In genomic region chr9:127117801-127118200, GRCh38 we compare ENCODE assay signal across 23 cellular contexts. TPM values are rescaled to one million over a fixed set of nuclear protein-coding genes. Genes with fewer than 3 reads are reported as not detected.
"Had no signal": no experiment of that assay in that cellular context is flagged by ENCODE, and none has a peak within 500 bp of the region (broad histone marks: within the 10 kb centered on the region; RNA-seq: fewer than 3 reads in every experiment).

No MANE protein-coding gene starts in this region.

- H3K36me3 ChIP-seq: breast epithelium, colonic mucosa, left lung, pancreas had no signal

- H3K27me3 Mint-ChIP-seq: activated T-helper 17 cell treated with anti-CD3 and anti-CD28 coated beads, Interleukin-2, amount 50 U/mL, for 72 hours had no signal

- H3K9me3 Mint-ChIP-seq: activated B cell treated with CpG ODN at 0.5 μM for 24 hours; activated CD8-positive, alpha-beta T cell treated with anti-CD3 and anti-CD28 coated beads for 36 hours; activated T-cell treated with anti-CD3 and anti-CD28 coated beads, Interleukin-2, amount 50 U/mL, for 4 hours; activated T-helper 17 cell treated with anti-CD3 and anti-CD28 coated beads, Interleukin-2, amount 50 U/mL, for 72 hours; effector memory CD8-positive, alpha-beta T cell; mesothelial cell of epicardium; naive thymus-derived CD8-positive, alpha-beta T cell; neural crest cell; T-helper 2 cell treated with Interferon-gamma antibody and Interleukin-4, amounts not matched to agents 5 μg/mL and 100 μg/mL, for 36 hours; type B pancreatic cell had no signal

- H3K27ac ChIP-seq: colonic mucosa, left lung, pancreas had no signal

- H3K9me3 ChIP-seq: breast epithelium, colonic mucosa, left lung, pancreas had no signal

- H3K36me3 Mint-ChIP-seq: mesothelial cell of epicardium had no signal

- ATAC-seq: activated CD8-positive, alpha-beta T cell treated with anti-CD3 and anti-CD28 coated beads for 36 hours; activated T-cell treated with anti-CD3 and anti-CD28 coated beads, Interleukin-2, amount 50 U/mL, for 4 hours; activated T-helper 17 cell treated with anti-CD3 and anti-CD28 coated beads, Interleukin-2, amount 50 U/mL, for 72 hours; effector memory CD8-positive, alpha-beta T cell; left lung; naive thymus-derived CD8-positive, alpha-beta T cell; pancreas; right cardiac atrium had no signal

- H3K27me3 ChIP-seq: breast epithelium, colonic mucosa, pancreas had no signal

- DNase-seq: activated B cell treated with CpG ODN at 0.5 μM for 24 hours; activated CD4-positive, alpha-beta T cell treated with anti-CD3 and anti-CD28 coated beads, Interleukin-2, amount 50 U/mL, for 1 hour; activated CD8-positive, alpha-beta T cell treated with anti-CD3 and anti-CD28 coated beads for 36 hours; activated gamma-delta T cell treated with Interleukin-2 at 50 U/mL for 16 hours; activated naive CD4-positive, alpha-beta T cell treated with anti-CD3 and anti-CD28 coated beads, Interleukin-2, amount 50 U/mL, for 16 hours; activated T-cell treated with anti-CD3 and anti-CD28 coated beads, Interleukin-2, amount 50 U/mL, for 4 hours; amniotic stem cell; colonic mucosa; effector memory CD8-positive, alpha-beta T cell; left lung; mammary epithelial cell; naive thymus-derived CD8-positive, alpha-beta T cell; pancreas; right cardiac atrium; stimulated activated CD4-positive, alpha-beta T cell treated with anti-CD3 and anti-CD28 coated beads, Interleukin-2, amount 100 ng/mL, for 48 hours; stimulated activated naive CD4-positive, alpha-beta T cell treated with Interleukin-2 at 50 U/mL for 16 hours; T-helper 1 cell had no signal

- H3K27ac Mint-ChIP-seq: activated B cell treated with CpG ODN at 0.5 μM for 24 hours; activated CD8-positive, alpha-beta T cell treated with anti-CD3 and anti-CD28 coated beads for 36 hours; activated T-helper 17 cell treated with anti-CD3 and anti-CD28 coated beads, Interleukin-2, amount 50 U/mL, for 72 hours; mesothelial cell of epicardium; T-helper 2 cell treated with Interferon-gamma antibody and Interleukin-4, amounts not matched to agents 5 μg/mL and 100 μg/mL, for 36 hours; type B pancreatic cell had no signal

- H3K4me1 ChIP-seq: breast epithelium, colonic mucosa had no signal

- H3K4me3 ChIP-seq: breast epithelium, colonic mucosa, left lung, pancreas had no signal

- H3K4me3 Mint-ChIP-seq: activated B cell treated with CpG ODN at 0.5 μM for 24 hours; activated CD8-positive, alpha-beta T cell treated with anti-CD3 and anti-CD28 coated beads for 36 hours; activated T-cell treated with anti-CD3 and anti-CD28 coated beads, Interleukin-2, amount 50 U/mL, for 4 hours; activated T-helper 17 cell treated with anti-CD3 and anti-CD28 coated beads, Interleukin-2, amount 50 U/mL, for 72 hours; effector memory CD8-positive, alpha-beta T cell; mesothelial cell of epicardium; neural crest cell; T-helper 2 cell treated with Interferon-gamma antibody and Interleukin-4, amounts not matched to agents 5 μg/mL and 100 μg/mL, for 36 hours; type B pancreatic cell had no signal

RNA-seq across cellular contexts. Expression of gene ANGPTL2, which starts 4.6 kb away (rescaled TPM):
- total RNA-seq: activated B cell treated with CpG ODN at 0.5 μM for 24 hours; activated CD8-positive, alpha-beta T cell treated with anti-CD3 and anti-CD28 coated beads for 36 hours; activated T-helper 17 cell treated with anti-CD3 and anti-CD28 coated beads, Interleukin-2, amount 50 U/mL, for 72 hours; naive thymus-derived CD8-positive, alpha-beta T cell had no signal
- polyA plus RNA-seq: mammary epithelial cell; naive thymus-derived CD8-positive, alpha-beta T cell had no signal
